1 cellular context compared by ENCODE assay signal in the genomic region with DNA sequence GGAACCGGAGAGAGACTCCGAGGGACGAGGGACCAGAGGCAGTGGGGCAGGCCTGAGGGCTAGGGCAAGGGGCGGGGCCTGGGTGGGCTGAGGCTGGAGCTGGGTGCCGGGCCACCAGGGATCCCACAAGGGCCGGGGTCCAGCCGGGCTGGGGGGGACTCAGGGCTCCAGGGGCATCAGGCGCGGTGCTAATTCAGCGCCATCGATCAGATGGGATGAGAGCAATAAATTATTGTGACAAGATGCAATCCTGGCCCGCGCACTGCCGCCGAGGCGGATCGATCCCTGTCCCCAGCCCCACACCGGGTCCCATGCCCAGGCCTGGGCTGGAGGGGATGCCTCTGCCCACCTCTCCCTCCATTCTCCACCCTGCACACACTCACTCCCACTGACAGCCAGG.
TF ChIP-seq lines count a peak whose summit lies in the region.

No MANE protein-coding gene starts in this region.

TF ChIP-seq in endothelial cell of umbilical vein, 7 proteins besides CTCF, POLR2A, EP300 and RAD21:
- TF ChIP-seq, protein P1, sequence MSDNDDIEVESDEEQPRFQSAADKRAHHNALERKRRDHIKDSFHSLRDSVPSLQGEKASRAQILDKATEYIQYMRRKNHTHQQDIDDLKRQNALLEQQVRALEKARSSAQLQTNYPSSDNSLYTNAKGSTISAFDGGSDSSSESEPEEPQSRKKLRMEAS (IDR thresholded peaks at IDR 0.05; ENCODE audit: insufficient read depth, insufficient read length), result no peak
- TF ChIP-seq EZH2 (IDR thresholded peaks at IDR 0.05; ENCODE audit: borderline replicate concordance, low read depth, low read length, severe bottlenecking), result peak; percentile 54
TF ChIP-seq in endothelial cell of umbilical vein: peak in this region for 1.
